13 cellular contexts compared by ENCODE assay signal in genomic region chr2:68238955-68239822, GRCh38. TPM values are rescaled to one million over a fixed set of nuclear protein-coding genes. Genes with fewer than 3 reads are reported as not detected.
DNase-seq lines count a peak whose midpoint lies in the region; ATAC-seq and TF ChIP-seq lines count a peak whose summit lies in the region.
"Had no signal": no experiment of that assay in that cellular context is flagged by ENCODE, and none has a peak within 500 bp of the region (broad histone marks: within the 10 kb centered on the region; RNA-seq: fewer than 3 reads in every experiment).

No MANE protein-coding gene starts in this region.

- CTCF ChIA-PET in CD4-positive, alpha-beta T cell (lab: Charles Lee) = no interaction called here
- CTCF ChIA-PET in activated CD4-positive, alpha-beta memory T cell treated with anti-CD3 and anti-CD28 coated beads for 36 hours (lab: Charles Lee) = interaction anchor here (1.0 kb wide), 1 partner anchor 11 kb away, joined by 3 read pairs; no protein-coding TSS in a partner anchor

- ATAC-seq in CD4-positive, alpha-beta T cell (ENCODE audit: poor library complexity) = no peak
- no peak for ATAC-seq in memory B cell (ENCODE audit: low read depth)
- ATAC-seq in HG03280 (IDR thresholded peaks at IDR 0.05; ENCODE audit: unreplicated experiment) = no peak
- no peak for ATAC-seq in GM21737 (IDR thresholded peaks at IDR 0.05; ENCODE audit: unreplicated experiment)
- ATAC-seq: esophagus mucosa had no signal

- DNase-seq in CD4-positive, alpha-beta T cell = no peak
- DNase-seq in HFFc6 (no peak), memory B cell (ENCODE audit: low spot score in 2 of 2) (no peak), NCI-H1417 (lab: John Stamatoyannopoulos, UW) (no peak), MM.1S (no peak)
- no peak for DNase-seq in activated CD4-positive, alpha-beta memory T cell treated with anti-CD3 and anti-CD28 coated beads for 36 hours
- DNase-seq: activated CD4-positive, alpha-beta T cell treated with anti-CD3 and anti-CD28 coated beads for 1 hour; amniotic stem cell; stimulated activated CD4-positive, alpha-beta T cell treated with anti-CD3 and anti-CD28 coated beads, Interleukin-2, amount 100 ng/mL, for 24 hours; testis had no signal

- POLR2A ChIA-PET in CD4-positive, alpha-beta T cell (lab: Charles Lee) = interaction anchor here (0.7 kb wide), 1 partner anchor 13 kb away, joined by 3 read pairs; the partner anchor contains the start of gene PPP3R1
- POLR2A ChIA-PET in activated CD4-positive, alpha-beta memory T cell treated with anti-CD3 and anti-CD28 coated beads for 36 hours (lab: Charles Lee) = interaction anchor here (1.0 kb wide), 1 partner anchor 11 kb away, joined by 3 read pairs; no protein-coding TSS in a partner anchor

- peaks cover 96% of the 10 kb centered on the region for H4K20me1 ChIP-seq in MM.1S (ENCODE audit: insufficient read depth, low read length)

- peak overlapping the region; percentile 67 for H3K4me3 Mint-ChIP-seq in CD4-positive, alpha-beta T cell
- H3K4me3 Mint-ChIP-seq in HFFc6 (peak overlapping the region; percentile 41; the same call in 1 of the 2 replicates), memory B cell (peak overlapping the region; percentile 42)
- no peak overlapping the region for H3K4me3 Mint-ChIP-seq in activated CD4-positive, alpha-beta memory T cell treated with anti-CD3 and anti-CD28 coated beads for 36 hours

- peak overlapping the region; percentile 26 for H3K27ac Mint-ChIP-seq in CD4-positive, alpha-beta T cell
- H3K27ac Mint-ChIP-seq in HFFc6 = peak overlapping the region; percentile 59
- H3K27ac Mint-ChIP-seq in activated CD4-positive, alpha-beta memory T cell treated with anti-CD3 and anti-CD28 coated beads for 36 hours = peak overlapping the region; percentile 64
- H3K27ac Mint-ChIP-seq in memory B cell = peak overlapping the region; percentile 85

- peaks cover 15% of the 10 kb centered on the region for H3K36me3 Mint-ChIP-seq in CD4-positive, alpha-beta T cell (ENCODE audit: low read depth)
- H3K36me3 Mint-ChIP-seq in HFFc6 (ENCODE audit: low read depth) = peaks cover 14% of the 10 kb centered on the region
- peaks cover 3% of the 10 kb centered on the region for H3K36me3 Mint-ChIP-seq in activated CD4-positive, alpha-beta memory T cell treated with anti-CD3 and anti-CD28 coated beads for 36 hours
- H3K36me3 Mint-ChIP-seq in memory B cell = peaks cover 12% of the 10 kb centered on the region

- no peak overlapping the region for H3K4me2 ChIP-seq in MM.1S (ENCODE audit: low read depth, low read length)

- no peak for TF ChIP-seq CTCF in CD4-positive, alpha-beta T cell (IDR thresholded peaks at IDR 0.05)
- no peak for TF ChIP-seq CTCF in HFFc6 (IDR thresholded peaks at IDR 0.05)
- no peak for TF ChIP-seq CTCF in MM.1S (IDR thresholded peaks at IDR 0.05; ENCODE audit: low read length)

- H3K9me2 ChIP-seq in MM.1S (replicated peaks; ENCODE audit: insufficient read depth, low read length) = no peaks in the 10 kb centered on the region

- H3K4me1 Mint-ChIP-seq in CD4-positive, alpha-beta T cell (ENCODE audit: low read depth) = peaks cover 86% of the 10 kb centered on the region
- H3K4me1 Mint-ChIP-seq in HFFc6 (ENCODE audit: low read depth) (peaks cover 76% of the 10 kb centered on the region), memory B cell (peaks cover 41% of the 10 kb centered on the region)
- peaks cover 73% of the 10 kb centered on the region for H3K4me1 Mint-ChIP-seq in activated CD4-positive, alpha-beta memory T cell treated with anti-CD3 and anti-CD28 coated beads for 36 hours (ENCODE audit: low read depth)

- no peaks in the 10 kb centered on the region for H3K27me3 Mint-ChIP-seq in CD4-positive, alpha-beta T cell
- no peaks in the 10 kb centered on the region for H3K27me3 Mint-ChIP-seq in HFFc6 (ENCODE audit: insufficient read depth)
- H3K27me3 Mint-ChIP-seq in activated CD4-positive, alpha-beta memory T cell treated with anti-CD3 and anti-CD28 coated beads for 36 hours = no peaks in the 10 kb centered on the region
- H3K27me3 Mint-ChIP-seq in memory B cell = no peaks in the 10 kb centered on the region

- intact Hi-C loops in CD4-positive, alpha-beta T cell (cut with DNase I, micrococcal nuclease) = no loop called here
- intact Hi-C loops in activated CD4-positive, alpha-beta memory T cell treated with anti-CD3 and anti-CD28 coated beads for 36 hours (cut with micrococcal nuclease) = loop anchor here (1.0 to 5.0 kb wide), 3 partner anchors 12 to 37 kb away; no protein-coding TSS in a partner anchor

- H3K36me3 ChIP-seq in MM.1S (replicated peaks; ENCODE audit: insufficient read depth, low read length) = no peaks in the 10 kb centered on the region

- H3K27ac ChIP-seq in CD4-positive, alpha-beta T cell (ENCODE audit: low read depth, low read length) = no peak overlapping the region
- no peak overlapping the region for H3K27ac ChIP-seq in MM.1S (ENCODE audit: low read length)
- H3K27ac ChIP-seq: testis had no signal

- H3K79me2 ChIP-seq in MM.1S (ENCODE audit: low read length) = peaks cover 100% of the 10 kb centered on the region

- no peaks in the 10 kb centered on the region for H3K4me1 ChIP-seq in MM.1S (ENCODE audit: low read length)

- no peak overlapping the region for H3K9ac ChIP-seq in MM.1S (ENCODE audit: low read length)

- H3K9me3 ChIP-seq in CD4-positive, alpha-beta T cell (ENCODE audit: control insufficient read depth, low read length) = no peaks in the 10 kb centered on the region
- no peaks in the 10 kb centered on the region for H3K9me3 ChIP-seq in MM.1S (replicated peaks; ENCODE audit: insufficient read depth, low read length)
- H3K9me3 ChIP-seq: testis had no signal

- no peaks in the 10 kb centered on the region for H3K27me3 ChIP-seq in CD4-positive, alpha-beta T cell (ENCODE audit: control insufficient read depth, insufficient read depth, low read length)
- H3K27me3 ChIP-seq in MM.1S (replicated peaks; ENCODE audit: insufficient read depth, low read length) = no peaks in the 10 kb centered on the region
- H3K27me3 ChIP-seq: testis had no signal

- no peaks in the 10 kb centered on the region for H3F3A ChIP-seq in MM.1S (ENCODE audit: insufficient read depth, low read length)

- H3K4me3 ChIP-seq in MM.1S (ENCODE audit: low read length) = no peak overlapping the region
- H3K4me3 ChIP-seq: testis had no signal

- H3K9me3 Mint-ChIP-seq in CD4-positive, alpha-beta T cell = no peaks in the 10 kb centered on the region
- no peaks in the 10 kb centered on the region for H3K9me3 Mint-ChIP-seq in HFFc6
- no peaks in the 10 kb centered on the region for H3K9me3 Mint-ChIP-seq in activated CD4-positive, alpha-beta memory T cell treated with anti-CD3 and anti-CD28 coated beads for 36 hours
- no peaks in the 10 kb centered on the region for H3K9me3 Mint-ChIP-seq in memory B cell

- no peak overlapping the region for H2AFZ ChIP-seq in MM.1S (ENCODE audit: low read length)

RNA-seq across cellular contexts. Expression of gene PPP3R1, which starts 13.1 kb away (rescaled TPM):
- 10 to 100 TPM; 69.8 to 70.3 TPM for total RNA-seq in CD4-positive, alpha-beta T cell
- 10 to 100 TPM; 60.0 to 67.0 (median 63.0) TPM for total RNA-seq in HFFc6 (2021; fragmentation: NEBNext Ultra II Directional; extraction: Animal tissue kit (Norgen Biotek cat#: 25700))
- 10 to 100 TPM; 76.2 to 76.6 TPM for total RNA-seq in activated CD4-positive, alpha-beta memory T cell treated with anti-CD3 and anti-CD28 coated beads for 36 hours

Comparison
In these comparisons a context has a peak if more than half of its experiments do, and no peak if none do; other contexts are left out.
1. H3K27ac Mint-ChIP-seq: peak in every context shown above with its lines; median percentile 85 in memory B cell; 64 in activated CD4-positive, alpha-beta memory T cell treated with anti-CD3 and anti-CD28 coated beads for 36 hours; 59 in HFFc6; 26 in CD4-positive, alpha-beta T cell.